ENCODE assay signal across 1 cellular context in the genomic region with DNA sequence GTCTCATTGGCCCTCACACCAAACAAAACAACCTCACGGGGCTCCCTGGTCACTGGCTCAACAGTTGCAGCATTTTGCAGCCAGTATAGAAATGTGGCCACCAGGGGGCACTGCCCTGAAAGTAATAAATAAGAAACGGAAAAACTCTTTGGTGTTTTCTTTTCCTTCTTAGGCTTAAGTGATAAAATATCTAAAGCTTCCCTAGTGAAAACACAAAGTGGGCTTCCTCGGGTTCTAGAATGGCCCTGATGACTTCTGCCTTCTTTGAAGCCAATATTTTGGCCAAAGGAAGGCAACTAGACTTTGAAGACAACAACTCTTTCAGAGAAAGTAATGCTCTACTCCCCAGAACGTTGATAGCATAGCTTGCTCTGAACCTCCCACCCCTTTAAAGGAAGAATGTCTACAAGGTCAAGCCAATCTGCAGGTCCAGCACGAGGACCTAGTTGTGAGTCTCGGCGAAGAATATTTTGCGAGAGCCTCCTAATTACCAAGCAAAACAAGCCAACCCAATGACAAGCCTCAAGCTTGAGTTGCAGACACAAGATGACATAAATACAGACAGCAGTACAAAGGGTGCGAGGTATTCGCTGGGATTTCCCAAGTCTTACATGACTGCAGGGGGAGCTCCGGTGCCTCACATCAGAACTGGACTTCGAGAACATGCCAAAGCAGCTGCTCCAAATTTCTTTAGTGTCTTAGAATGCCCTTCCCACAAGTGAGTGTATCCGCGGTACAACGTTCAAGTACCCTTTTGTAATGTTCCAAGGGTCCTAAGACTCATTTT.
TF ChIP-seq lines count a peak whose summit lies in the region.

No MANE protein-coding gene starts in this region.

TF ChIP-seq in GM12878, 131 proteins besides CTCF, POLR2A, EP300 and RAD21 (continued from another document):
- TF ChIP-seq, protein P1, sequence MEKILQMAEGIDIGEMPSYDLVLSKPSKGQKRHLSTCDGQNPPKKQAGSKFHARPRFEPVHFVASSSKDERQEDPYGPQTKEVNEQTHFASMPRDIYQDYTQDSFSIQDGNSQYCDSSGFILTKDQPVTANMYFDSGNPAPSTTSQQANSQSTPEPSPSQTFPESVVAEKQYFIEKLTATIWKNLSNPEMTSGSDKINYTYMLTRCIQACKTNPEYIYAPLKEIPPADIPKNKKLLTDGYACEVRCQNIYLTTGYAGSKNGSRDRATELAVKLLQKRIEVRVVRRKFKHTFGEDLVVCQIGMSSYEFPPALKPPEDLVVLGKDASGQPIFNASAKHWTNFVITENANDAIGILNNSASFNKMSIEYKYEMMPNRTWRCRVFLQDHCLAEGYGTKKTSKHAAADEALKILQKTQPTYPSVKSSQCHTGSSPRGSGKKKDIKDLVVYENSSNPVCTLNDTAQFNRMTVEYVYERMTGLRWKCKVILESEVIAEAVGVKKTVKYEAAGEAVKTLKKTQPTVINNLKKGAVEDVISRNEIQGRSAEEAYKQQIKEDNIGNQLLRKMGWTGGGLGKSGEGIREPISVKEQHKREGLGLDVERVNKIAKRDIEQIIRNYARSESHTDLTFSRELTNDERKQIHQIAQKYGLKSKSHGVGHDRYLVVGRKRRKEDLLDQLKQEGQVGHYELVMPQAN (conservative IDR thresholded peaks at IDR 0.05) = peak; percentile 51; the same call in 1 of the 2 replicates
- TF ChIP-seq, protein P2, sequence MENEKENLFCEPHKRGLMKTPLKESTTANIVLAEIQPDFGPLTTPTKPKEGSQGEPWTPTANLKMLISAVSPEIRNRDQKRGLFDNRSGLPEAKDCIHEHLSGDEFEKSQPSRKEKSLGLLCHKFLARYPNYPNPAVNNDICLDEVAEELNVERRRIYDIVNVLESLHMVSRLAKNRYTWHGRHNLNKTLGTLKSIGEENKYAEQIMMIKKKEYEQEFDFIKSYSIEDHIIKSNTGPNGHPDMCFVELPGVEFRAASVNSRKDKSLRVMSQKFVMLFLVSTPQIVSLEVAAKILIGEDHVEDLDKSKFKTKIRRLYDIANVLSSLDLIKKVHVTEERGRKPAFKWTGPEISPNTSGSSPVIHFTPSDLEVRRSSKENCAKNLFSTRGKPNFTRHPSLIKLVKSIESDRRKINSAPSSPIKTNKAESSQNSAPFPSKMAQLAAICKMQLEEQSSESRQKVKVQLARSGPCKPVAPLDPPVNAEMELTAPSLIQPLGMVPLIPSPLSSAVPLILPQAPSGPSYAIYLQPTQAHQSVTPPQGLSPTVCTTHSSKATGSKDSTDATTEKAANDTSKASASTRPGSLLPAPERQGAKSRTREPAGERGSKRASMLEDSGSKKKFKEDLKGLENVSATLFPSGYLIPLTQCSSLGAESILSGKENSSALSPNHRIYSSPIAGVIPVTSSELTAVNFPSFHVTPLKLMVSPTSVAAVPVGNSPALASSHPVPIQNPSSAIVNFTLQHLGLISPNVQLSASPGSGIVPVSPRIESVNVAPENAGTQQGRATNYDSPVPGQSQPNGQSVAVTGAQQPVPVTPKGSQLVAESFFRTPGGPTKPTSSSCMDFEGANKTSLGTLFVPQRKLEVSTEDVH (IDR thresholded peaks at IDR 0.05; ENCODE audit: low read depth, partially characterized antibody) = no peak
- TF ChIP-seq CBX5 (IDR thresholded peaks at IDR 0.05; ENCODE audit: low read depth) = no peak
- TF ChIP-seq SMAD5 (IDR thresholded peaks at IDR 0.05; ENCODE audit: low read depth) = no peak
- no peak; the same call in 1 of the 2 replicates for TF ChIP-seq NBN (IDR thresholded peaks at IDR 0.05)
